Comparison of ENCODE assay signal across 13 cellular contexts in genomic region chr22:37345863-37346514, GRCh38.
DNase-seq lines count a peak whose midpoint lies in the region; ATAC-seq and TF ChIP-seq lines count a peak whose summit lies in the region.
"Had no signal": no experiment of that assay in that cellular context is flagged by ENCODE, and none has a peak within 500 bp of the region (broad histone marks: within the 10 kb centered on the region; RNA-seq: fewer than 3 reads in every experiment).

No MANE protein-coding gene starts in this region.

- H3K9me3 ChIP-seq in mesenchymal stem cell (ENCODE audit: control insufficient read depth, low read length) (no peaks in the 10 kb centered on the region), BE2C (no peaks in the 10 kb centered on the region)
- H3K9me3 ChIP-seq: Caco-2 had no signal

- H3K27me3 ChIP-seq in mesenchymal stem cell (ENCODE audit: control insufficient read depth in 1 of 2, insufficient read depth in 1 of 2, low read length in 2 of 2), result peaks cover 0 to 35% of the 10 kb centered on the region in 2 experiments
- H3K27me3 ChIP-seq in BE2C, result no peaks in the 10 kb centered on the region

- H2AK5ac ChIP-seq in mesenchymal stem cell (ENCODE audit: low read length, severe bottlenecking), result no peak overlapping the region

- no peak for TF ChIP-seq EP300 in Ishikawa (IDR thresholded peaks at IDR 0.05; ENCODE audit: borderline replicate concordance)

- no peak overlapping the region for H4K91ac ChIP-seq in mesenchymal stem cell (ENCODE audit: low read length)

- no peak overlapping the region for H3K4ac ChIP-seq in mesenchymal stem cell (ENCODE audit: low read depth in 1 of 2, low read length in 2 of 2)

- peak overlapping the region in 1 of 2 experiments; percentile 85 for H2BK12ac ChIP-seq in mesenchymal stem cell (ENCODE audit: low read length in 2 of 2)

- ATAC-seq in GM21737 (IDR thresholded peaks at IDR 0.05; ENCODE audit: unreplicated experiment), result no peak
- no peak for ATAC-seq in HG03460 (IDR thresholded peaks at IDR 0.05; ENCODE audit: unreplicated experiment)

- H3K79me1 ChIP-seq in mesenchymal stem cell (replicated peaks; ENCODE audit: low read length, poor library complexity, severe bottlenecking), result no peaks in the 10 kb centered on the region

- DNase-seq in AG20443 (ENCODE audit: low spot score) (peak; percentile 87), choroid plexus epithelial cell (ENCODE audit: low read depth) (peak; percentile 72), mesenchymal stem cell (peak; percentile 81), BE2C (no peak), NCI-H1417 treated with DMSO at 0.1 percent for 48 hours (lab: John Stamatoyannopoulos, UW) (no peak)
- DNase-seq: Caco-2, caudate nucleus, hippocampal formation, NCI-H2227 treated with DMSO at 0.1 percent for 48 hours, trophoblast cell had no signal

- H3K9ac ChIP-seq in mesenchymal stem cell (ENCODE audit: low read length), result peak overlapping the region; percentile 22

- H2BK15ac ChIP-seq in mesenchymal stem cell (ENCODE audit: low read depth, poor library complexity, severe bottlenecking), result no peak overlapping the region

- peak overlapping the region in 1 of 2 experiments; percentile 12 for H3K18ac ChIP-seq in mesenchymal stem cell (ENCODE audit: low read depth in 1 of 2, low read length in 2 of 2)

- no peak for TF ChIP-seq RAD21 in Ishikawa (IDR thresholded peaks at IDR 0.05; ENCODE audit: low read depth)

- H3K23ac ChIP-seq in mesenchymal stem cell (ENCODE audit: low read length in 2 of 2), result no peak overlapping the region

- no peak overlapping the region for H2BK5ac ChIP-seq in mesenchymal stem cell (ENCODE audit: low read depth, low read length, poor library complexity, severe bottlenecking)

- no peak for TF ChIP-seq CTCF in choroid plexus epithelial cell (conservative IDR thresholded peaks at IDR 0.05; ENCODE audit: low read depth, low read length)
- TF ChIP-seq CTCF in BE2C (IDR thresholded peaks at IDR 0.05; ENCODE audit: low read depth, low read length), result no peak

- H3K36me3 ChIP-seq in mesenchymal stem cell (ENCODE audit: control insufficient read depth in 1 of 2, insufficient read depth in 2 of 2, low read depth in 1 of 2, low read length in 2 of 2) (peaks cover 0 to 3% of the 10 kb centered on the region in 2 experiments), BE2C (no peaks in the 10 kb centered on the region)

- H3K4me3 ChIP-seq in choroid plexus epithelial cell (ENCODE audit: low read depth, low read length), result no peak overlapping the region
- no peak overlapping the region for H3K4me3 ChIP-seq in mesenchymal stem cell (ENCODE audit: insufficient read depth in 1 of 2, low read depth in 1 of 2, low read length in 2 of 2)
- no peak overlapping the region for H3K4me3 ChIP-seq in BE2C (ENCODE audit: low read depth, low read length)

- H3K14ac ChIP-seq in mesenchymal stem cell (ENCODE audit: low read length in 2 of 2), result no peak overlapping the region

- H2AFZ ChIP-seq in mesenchymal stem cell (ENCODE audit: low read depth, low read length), result no peak overlapping the region

- peak overlapping the region; percentile 62 for H4K8ac ChIP-seq in mesenchymal stem cell (ENCODE audit: low read length)

- H3K4me1 ChIP-seq in mesenchymal stem cell (ENCODE audit: control insufficient read depth, insufficient read depth, low read depth, low read length) (peaks cover 24% of the 10 kb centered on the region), BE2C (no peaks in the 10 kb centered on the region)
- H3K4me1 ChIP-seq: Caco-2 had no signal

- WGBS in mesenchymal stem cell, result 57% methylated on average over 12 of the region's 13 CpGs

- no peak overlapping the region for H2BK120ac ChIP-seq in mesenchymal stem cell (ENCODE audit: low read depth, low read length)

- H3K27ac ChIP-seq in mesenchymal stem cell (ENCODE audit: low read length, poor library complexity, severe bottlenecking), result no peak overlapping the region

- no peak overlapping the region for H3K4me2 ChIP-seq in mesenchymal stem cell (ENCODE audit: low read length, poor library complexity, severe bottlenecking)

TF ChIP-seq in Ishikawa, 13 proteins besides CTCF, POLR2A, EP300 and RAD21:
- TF ChIP-seq ZBTB7A (IDR thresholded peaks at IDR 0.05; ENCODE audit: low read depth), result no peak
- TF ChIP-seq YY1 (IDR thresholded peaks at IDR 0.05; ENCODE audit: low read depth), result no peak
- TF ChIP-seq CEBPB (IDR thresholded peaks at IDR 0.05), result no peak
- TF ChIP-seq TEAD4 (IDR thresholded peaks at IDR 0.05), result no peak
- TF ChIP-seq NFIC (IDR thresholded peaks at IDR 0.05), result peak; percentile 45

Comparison
In these comparisons a context has a peak if more than half of its experiments do, and no peak if none do; other contexts are left out.
1. DNase-seq: peak in AG20443 (single experiment), choroid plexus epithelial cell (single experiment) and mesenchymal stem cell (single experiment); none in BE2C (single experiment) and NCI-H1417 treated with DMSO at 0.1 percent for 48 hours (single experiment).